ENCODE assay signal across 1 cellular context in the genomic region with DNA sequence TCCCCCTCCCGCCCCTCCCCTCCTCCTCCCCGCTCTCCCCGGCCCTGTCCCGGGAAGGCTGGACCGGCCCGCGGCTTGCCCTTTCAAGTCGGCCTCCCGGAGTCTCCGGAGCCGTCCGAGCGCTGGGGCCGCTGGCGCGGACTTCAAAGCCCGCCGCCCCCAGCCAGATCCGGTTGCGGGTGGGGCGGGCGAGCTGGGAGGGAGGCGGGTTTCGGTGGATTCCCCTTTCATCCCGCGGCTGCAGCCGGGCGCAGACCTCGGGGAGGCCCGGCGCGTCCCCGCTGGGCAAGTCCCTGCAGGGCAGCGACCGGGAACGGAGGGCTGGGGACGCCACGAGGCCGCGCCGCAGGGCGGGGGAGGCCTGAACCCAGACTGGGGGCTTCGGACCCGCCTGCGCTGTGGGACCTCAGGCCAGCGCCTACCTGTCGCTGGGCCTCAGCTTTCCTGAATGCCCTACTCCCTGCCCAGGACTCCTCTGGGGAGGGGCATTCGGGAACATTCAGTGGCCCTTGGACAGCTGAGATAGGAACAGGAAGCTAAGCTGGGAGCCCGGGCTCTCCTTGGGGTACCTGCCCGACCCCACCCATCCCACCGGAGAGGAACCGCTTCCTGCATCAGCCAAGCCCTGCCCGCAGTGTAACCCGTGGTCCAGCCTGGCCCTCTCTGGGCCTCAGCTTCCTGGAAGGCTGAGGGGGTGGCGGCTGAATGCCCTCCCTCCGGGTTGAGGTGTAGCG.
TF ChIP-seq lines count a peak whose summit lies in the region.

No MANE protein-coding gene starts in this region.

TF ChIP-seq in HepG2, 621 proteins besides CTCF, POLR2A, EP300 and RAD21 (continued from another document and continues in another):
- TF ChIP-seq, protein P1, sequence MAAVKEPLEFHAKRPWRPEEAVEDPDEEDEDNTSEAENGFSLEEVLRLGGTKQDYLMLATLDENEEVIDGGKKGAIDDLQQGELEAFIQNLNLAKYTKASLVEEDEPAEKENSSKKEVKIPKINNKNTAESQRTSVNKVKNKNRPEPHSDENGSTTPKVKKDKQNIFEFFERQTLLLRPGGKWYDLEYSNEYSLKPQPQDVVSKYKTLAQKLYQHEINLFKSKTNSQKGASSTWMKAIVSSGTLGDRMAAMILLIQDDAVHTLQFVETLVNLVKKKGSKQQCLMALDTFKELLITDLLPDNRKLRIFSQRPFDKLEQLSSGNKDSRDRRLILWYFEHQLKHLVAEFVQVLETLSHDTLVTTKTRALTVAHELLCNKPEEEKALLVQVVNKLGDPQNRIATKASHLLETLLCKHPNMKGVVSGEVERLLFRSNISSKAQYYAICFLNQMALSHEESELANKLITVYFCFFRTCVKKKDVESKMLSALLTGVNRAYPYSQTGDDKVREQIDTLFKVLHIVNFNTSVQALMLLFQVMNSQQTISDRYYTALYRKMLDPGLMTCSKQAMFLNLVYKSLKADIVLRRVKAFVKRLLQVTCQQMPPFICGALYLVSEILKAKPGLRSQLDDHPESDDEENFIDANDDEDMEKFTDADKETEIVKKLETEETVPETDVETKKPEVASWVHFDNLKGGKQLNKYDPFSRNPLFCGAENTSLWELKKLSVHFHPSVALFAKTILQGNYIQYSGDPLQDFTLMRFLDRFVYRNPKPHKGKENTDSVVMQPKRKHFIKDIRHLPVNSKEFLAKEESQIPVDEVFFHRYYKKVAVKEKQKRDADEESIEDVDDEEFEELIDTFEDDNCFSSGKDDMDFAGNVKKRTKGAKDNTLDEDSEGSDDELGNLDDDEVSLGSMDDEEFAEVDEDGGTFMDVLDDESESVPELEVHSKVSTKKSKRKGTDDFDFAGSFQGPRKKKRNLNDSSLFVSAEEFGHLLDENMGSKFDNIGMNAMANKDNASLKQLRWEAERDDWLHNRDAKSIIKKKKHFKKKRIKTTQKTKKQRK (IDR thresholded peaks at IDR 0.05; ENCODE audit: low read length): no peak
- no peak; the same call in 1 of the 2 replicates for TF ChIP-seq RBAK (CRISPR knock-in tag; IDR thresholded peaks at IDR 0.05)
- peak; percentile 45; the same call in 1 of the 2 replicates for TF ChIP-seq ZNF256 (CRISPR knock-in tag; conservative IDR thresholded peaks at IDR 0.05)
- no peak for TF ChIP-seq ZNF644 (CRISPR knock-in tag; IDR thresholded peaks at IDR 0.05; ENCODE audit: low read depth)
- TF ChIP-seq ZNF776 (CRISPR knock-in tag; IDR thresholded peaks at IDR 0.05): peak; percentile 44
- TF ChIP-seq ZSCAN12 (CRISPR knock-in tag; IDR thresholded peaks at IDR 0.05): 0 out of 2 replicates have a peak, but pooled peaks have one; percentile 16
- no peak for TF ChIP-seq TEAD2 (CRISPR knock-in tag; IDR thresholded peaks at IDR 0.05)
- TF ChIP-seq, protein P2, sequence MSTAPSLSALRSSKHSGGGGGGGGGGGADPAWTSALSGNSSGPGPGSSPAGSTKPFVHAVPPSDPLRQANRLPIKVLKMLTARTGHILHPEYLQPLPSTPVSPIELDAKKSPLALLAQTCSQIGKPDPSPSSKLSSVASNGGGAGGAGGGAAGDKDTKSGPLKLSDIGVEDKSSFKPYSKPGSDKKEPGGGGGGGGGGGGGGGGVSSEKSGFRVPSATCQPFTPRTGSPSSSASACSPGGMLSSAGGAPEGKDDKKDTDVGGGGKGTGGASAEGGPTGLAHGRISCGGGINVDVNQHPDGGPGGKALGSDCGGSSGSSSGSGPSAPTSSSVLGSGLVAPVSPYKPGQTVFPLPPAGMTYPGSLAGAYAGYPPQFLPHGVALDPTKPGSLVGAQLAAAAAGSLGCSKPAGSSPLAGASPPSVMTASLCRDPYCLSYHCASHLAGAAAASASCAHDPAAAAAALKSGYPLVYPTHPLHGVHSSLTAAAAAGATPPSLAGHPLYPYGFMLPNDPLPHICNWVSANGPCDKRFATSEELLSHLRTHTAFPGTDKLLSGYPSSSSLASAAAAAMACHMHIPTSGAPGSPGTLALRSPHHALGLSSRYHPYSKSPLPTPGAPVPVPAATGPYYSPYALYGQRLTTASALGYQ (CRISPR knock-in tag; IDR thresholded peaks at IDR 0.05): peak; percentile 97
- TF ChIP-seq, protein P3, sequence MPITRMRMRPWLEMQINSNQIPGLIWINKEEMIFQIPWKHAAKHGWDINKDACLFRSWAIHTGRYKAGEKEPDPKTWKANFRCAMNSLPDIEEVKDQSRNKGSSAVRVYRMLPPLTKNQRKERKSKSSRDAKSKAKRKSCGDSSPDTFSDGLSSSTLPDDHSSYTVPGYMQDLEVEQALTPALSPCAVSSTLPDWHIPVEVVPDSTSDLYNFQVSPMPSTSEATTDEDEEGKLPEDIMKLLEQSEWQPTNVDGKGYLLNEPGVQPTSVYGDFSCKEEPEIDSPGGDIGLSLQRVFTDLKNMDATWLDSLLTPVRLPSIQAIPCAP (CRISPR knock-in tag; IDR thresholded peaks at IDR 0.05; ENCODE audit: low read depth): no peak
- TF ChIP-seq, protein P4, sequence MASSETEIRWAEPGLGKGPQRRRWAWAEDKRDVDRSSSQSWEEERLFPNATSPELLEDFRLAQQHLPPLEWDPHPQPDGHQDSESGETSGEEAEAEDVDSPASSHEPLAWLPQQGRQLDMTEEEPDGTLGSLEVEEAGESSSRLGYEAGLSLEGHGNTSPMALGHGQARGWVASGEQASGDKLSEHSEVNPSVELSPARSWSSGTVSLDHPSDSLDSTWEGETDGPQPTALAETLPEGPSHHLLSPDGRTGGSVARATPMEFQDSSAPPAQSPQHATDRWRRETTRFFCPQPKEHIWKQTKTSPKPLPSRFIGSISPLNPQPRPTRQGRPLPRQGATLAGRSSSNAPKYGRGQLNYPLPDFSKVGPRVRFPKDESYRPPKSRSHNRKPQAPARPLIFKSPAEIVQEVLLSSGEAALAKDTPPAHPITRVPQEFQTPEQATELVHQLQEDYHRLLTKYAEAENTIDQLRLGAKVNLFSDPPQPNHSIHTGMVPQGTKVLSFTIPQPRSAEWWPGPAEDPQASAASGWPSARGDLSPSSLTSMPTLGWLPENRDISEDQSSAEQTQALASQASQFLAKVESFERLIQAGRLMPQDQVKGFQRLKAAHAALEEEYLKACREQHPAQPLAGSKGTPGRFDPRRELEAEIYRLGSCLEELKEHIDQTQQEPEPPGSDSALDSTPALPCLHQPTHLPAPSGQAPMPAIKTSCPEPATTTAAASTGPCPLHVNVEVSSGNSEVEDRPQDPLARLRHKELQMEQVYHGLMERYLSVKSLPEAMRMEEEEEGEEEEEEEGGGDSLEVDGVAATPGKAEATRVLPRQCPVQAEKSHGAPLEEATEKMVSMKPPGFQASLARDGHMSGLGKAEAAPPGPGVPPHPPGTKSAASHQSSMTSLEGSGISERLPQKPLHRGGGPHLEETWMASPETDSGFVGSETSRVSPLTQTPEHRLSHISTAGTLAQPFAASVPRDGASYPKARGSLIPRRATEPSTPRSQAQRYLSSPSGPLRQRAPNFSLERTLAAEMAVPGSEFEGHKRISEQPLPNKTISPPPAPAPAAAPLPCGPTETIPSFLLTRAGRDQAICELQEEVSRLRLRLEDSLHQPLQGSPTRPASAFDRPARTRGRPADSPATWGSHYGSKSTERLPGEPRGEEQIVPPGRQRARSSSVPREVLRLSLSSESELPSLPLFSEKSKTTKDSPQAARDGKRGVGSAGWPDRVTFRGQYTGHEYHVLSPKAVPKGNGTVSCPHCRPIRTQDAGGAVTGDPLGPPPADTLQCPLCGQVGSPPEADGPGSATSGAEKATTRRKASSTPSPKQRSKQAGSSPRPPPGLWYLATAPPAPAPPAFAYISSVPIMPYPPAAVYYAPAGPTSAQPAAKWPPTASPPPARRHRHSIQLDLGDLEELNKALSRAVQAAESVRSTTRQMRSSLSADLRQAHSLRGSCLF (CRISPR knock-in tag; IDR thresholded peaks at IDR 0.05; ENCODE audit: borderline replicate concordance): no peak
- TF ChIP-seq ZNF878 (CRISPR knock-in tag; IDR thresholded peaks at IDR 0.05): peak; percentile 91; the same call in 1 of the 2 replicates
- no peak for TF ChIP-seq NONO (IDR thresholded peaks at IDR 0.05)
- TF ChIP-seq NONO (CRISPR knock-in tag; conservative IDR thresholded peaks at IDR 0.05): peak; percentile 92
- TF ChIP-seq ZNF790 (CRISPR knock-in tag; IDR thresholded peaks at IDR 0.05; ENCODE audit: borderline replicate concordance): no peak; the same call in 1 of the 2 replicates
- TF ChIP-seq MIER2 (CRISPR knock-in tag; IDR thresholded peaks at IDR 0.05): no peak
- peak; percentile 98 for TF ChIP-seq TCF7 (IDR thresholded peaks at IDR 0.05; ENCODE audit: low read depth)
- no peak for TF ChIP-seq FOXK2 (IDR thresholded peaks at IDR 0.05)
- TF ChIP-seq ZSCAN30 (CRISPR knock-in tag; IDR thresholded peaks at IDR 0.05): 0 out of 2 replicates have a peak, but pooled peaks have one; percentile 49
- TF ChIP-seq ZNF260 (CRISPR knock-in tag; IDR thresholded peaks at IDR 0.05; ENCODE audit: borderline replicate concordance, low read depth): 0 out of 2 replicates have a peak, but pooled peaks have one; percentile 23
- no peak for TF ChIP-seq ATRX (CRISPR knock-in tag; IDR thresholded peaks at IDR 0.05; ENCODE audit: borderline replicate concordance)
- TF ChIP-seq PLRG1 (conservative IDR thresholded peaks at IDR 0.05): no peak
- TF ChIP-seq, protein P5, sequence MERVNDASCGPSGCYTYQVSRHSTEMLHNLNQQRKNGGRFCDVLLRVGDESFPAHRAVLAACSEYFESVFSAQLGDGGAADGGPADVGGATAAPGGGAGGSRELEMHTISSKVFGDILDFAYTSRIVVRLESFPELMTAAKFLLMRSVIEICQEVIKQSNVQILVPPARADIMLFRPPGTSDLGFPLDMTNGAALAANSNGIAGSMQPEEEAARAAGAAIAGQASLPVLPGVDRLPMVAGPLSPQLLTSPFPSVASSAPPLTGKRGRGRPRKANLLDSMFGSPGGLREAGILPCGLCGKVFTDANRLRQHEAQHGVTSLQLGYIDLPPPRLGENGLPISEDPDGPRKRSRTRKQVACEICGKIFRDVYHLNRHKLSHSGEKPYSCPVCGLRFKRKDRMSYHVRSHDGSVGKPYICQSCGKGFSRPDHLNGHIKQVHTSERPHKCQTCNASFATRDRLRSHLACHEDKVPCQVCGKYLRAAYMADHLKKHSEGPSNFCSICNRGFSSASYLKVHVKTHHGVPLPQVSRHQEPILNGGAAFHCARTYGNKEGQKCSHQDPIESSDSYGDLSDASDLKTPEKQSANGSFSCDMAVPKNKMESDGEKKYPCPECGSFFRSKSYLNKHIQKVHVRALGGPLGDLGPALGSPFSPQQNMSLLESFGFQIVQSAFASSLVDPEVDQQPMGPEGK (CRISPR knock-in tag; IDR thresholded peaks at IDR 0.05): peak; percentile 98
- TF ChIP-seq ZNF660 (CRISPR knock-in tag; IDR thresholded peaks at IDR 0.05; ENCODE audit: borderline replicate concordance, low read depth): no peak
- peak; percentile 84 for TF ChIP-seq ESRRA (CRISPR knock-in tag; IDR thresholded peaks at IDR 0.05; ENCODE audit: low read depth)
- no peak; the same call in 1 of the 2 replicates for TF ChIP-seq ZNF431 (CRISPR knock-in tag; IDR thresholded peaks at IDR 0.05; ENCODE audit: borderline replicate concordance, low read depth)
- TF ChIP-seq, protein P6, sequence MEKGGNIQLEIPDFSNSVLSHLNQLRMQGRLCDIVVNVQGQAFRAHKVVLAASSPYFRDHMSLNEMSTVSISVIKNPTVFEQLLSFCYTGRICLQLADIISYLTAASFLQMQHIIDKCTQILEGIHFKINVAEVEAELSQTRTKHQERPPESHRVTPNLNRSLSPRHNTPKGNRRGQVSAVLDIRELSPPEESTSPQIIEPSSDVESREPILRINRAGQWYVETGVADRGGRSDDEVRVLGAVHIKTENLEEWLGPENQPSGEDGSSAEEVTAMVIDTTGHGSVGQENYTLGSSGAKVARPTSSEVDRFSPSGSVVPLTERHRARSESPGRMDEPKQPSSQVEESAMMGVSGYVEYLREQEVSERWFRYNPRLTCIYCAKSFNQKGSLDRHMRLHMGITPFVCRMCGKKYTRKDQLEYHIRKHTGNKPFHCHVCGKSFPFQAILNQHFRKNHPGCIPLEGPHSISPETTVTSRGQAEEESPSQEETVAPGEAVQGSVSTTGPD (CRISPR knock-in tag; IDR thresholded peaks at IDR 0.05): peak; percentile 32
- peak; percentile 95 for TF ChIP-seq ZSCAN29 (CRISPR knock-in tag; conservative IDR thresholded peaks at IDR 0.05)
- TF ChIP-seq SP1 (IDR thresholded peaks at IDR 0.05): no peak
- 0 out of 2 replicates have a peak, but pooled peaks have one; percentile 27 for TF ChIP-seq SP1 (CRISPR knock-in tag; IDR thresholded peaks at IDR 0.05)
- TF ChIP-seq KLF16 (CRISPR knock-in tag; IDR thresholded peaks at IDR 0.05): peak in 1 of 2 experiments; percentile 95; a peak in 2 of 4 replicates
- TF ChIP-seq ZNF367 (CRISPR knock-in tag; IDR thresholded peaks at IDR 0.05; ENCODE audit: borderline replicate concordance): peak; percentile 38; the same call in 1 of the 2 replicates
- no peak; the same call in 1 of the 2 replicates for TF ChIP-seq ZMYM4 (CRISPR knock-in tag; IDR thresholded peaks at IDR 0.05)
- TF ChIP-seq ZFP82 (CRISPR knock-in tag; IDR thresholded peaks at IDR 0.05; ENCODE audit: borderline replicate concordance): 0 out of 2 replicates have a peak, but pooled peaks have one; percentile 29
- TF ChIP-seq NPAS2 (CRISPR knock-in tag; IDR thresholded peaks at IDR 0.05; ENCODE audit: borderline replicate concordance): no peak
- no peak for TF ChIP-seq IKZF1 (IDR thresholded peaks at IDR 0.05)
- TF ChIP-seq, protein P7, sequence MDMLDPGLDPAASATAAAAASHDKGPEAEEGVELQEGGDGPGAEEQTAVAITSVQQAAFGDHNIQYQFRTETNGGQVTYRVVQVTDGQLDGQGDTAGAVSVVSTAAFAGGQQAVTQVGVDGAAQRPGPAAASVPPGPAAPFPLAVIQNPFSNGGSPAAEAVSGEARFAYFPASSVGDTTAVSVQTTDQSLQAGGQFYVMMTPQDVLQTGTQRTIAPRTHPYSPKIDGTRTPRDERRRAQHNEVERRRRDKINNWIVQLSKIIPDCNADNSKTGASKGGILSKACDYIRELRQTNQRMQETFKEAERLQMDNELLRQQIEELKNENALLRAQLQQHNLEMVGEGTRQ (IDR thresholded peaks at IDR 0.05; ENCODE audit: low read depth, low read length): no peak
- TF ChIP-seq, protein P7 (CRISPR knock-in tag; IDR thresholded peaks at IDR 0.05; ENCODE audit: borderline replicate concordance): no peak; the same call in 1 of the 2 replicates
- no peak for TF ChIP-seq SMARCE1 (IDR thresholded peaks at IDR 0.05; ENCODE audit: borderline replicate concordance)
- TF ChIP-seq ELF3 (CRISPR knock-in tag; IDR thresholded peaks at IDR 0.05): peak; percentile 85
- TF ChIP-seq ISL2 (CRISPR knock-in tag; IDR thresholded peaks at IDR 0.05): peak; percentile 96
- no peak for TF ChIP-seq ZNF546 (CRISPR knock-in tag; conservative IDR thresholded peaks at IDR 0.05)
- no peak; the same call in 1 of the 2 replicates for TF ChIP-seq SAFB2 (CRISPR knock-in tag; IDR thresholded peaks at IDR 0.05; ENCODE audit: borderline replicate concordance, low read depth)
- peak; percentile 83; the same call in 1 of the 2 replicates for TF ChIP-seq ZNF264 (CRISPR knock-in tag; IDR thresholded peaks at IDR 0.05)
- TF ChIP-seq CBX5 (CRISPR knock-in tag; IDR thresholded peaks at IDR 0.05; ENCODE audit: borderline replicate concordance): peak; percentile 95; the same call in 1 of the 2 replicates
- peak; percentile 73 for TF ChIP-seq ZNF34 (CRISPR knock-in tag; IDR thresholded peaks at IDR 0.05; ENCODE audit: borderline replicate concordance)
- TF ChIP-seq NFE2 (CRISPR knock-in tag; IDR thresholded peaks at IDR 0.05): no peak
